Comparison of ENCODE assay signal across 8 cellular contexts in genomic region chr9:84271004-84271886, GRCh38.
A peak's percentile ranks its signal among the peaks of the same experiment; 100 is the strongest.
DNase-seq lines count a peak whose midpoint lies in the region; ATAC-seq and TF ChIP-seq lines count a peak whose summit lies in the region.

No MANE protein-coding gene starts in this region.

- H3K27me3 ChIP-seq in tibial artery: peaks cover 0 to 4% of the 10 kb centered on the region in 2 donors

- peaks cover 6 to 11% of the 10 kb centered on the region in 2 donors for H3K4me1 Mint-ChIP-seq in natural killer cell treated with Interleukin-12 subunit alpha and Interleukin-12 subunit beta and Interleukin-15 and Interleukin-18, amount 100 ng/mL, for 72 hours (ENCODE audit: low read depth in 2 of 2)

- H3K4me3 ChIP-seq in fibroblast of pulmonary artery (replicated peaks; ENCODE audit: low read depth, low read length): peak overlapping the region; percentile 51
- peak overlapping the region in 1 of 2 donors; percentile 38 for H3K4me3 ChIP-seq in tibial artery

- ATAC-seq in HG03064 (IDR thresholded peaks at IDR 0.05; ENCODE audit: low read depth, unreplicated experiment): peak; percentile 89
- ATAC-seq in natural killer cell treated with Interleukin-12 subunit alpha and Interleukin-12 subunit beta and Interleukin-15 and Interleukin-18, amount 100 ng/mL, for 72 hours: peak in 1 of 2 donors; percentile 75

- intact Hi-C loops in tibial artery (cut with DNase I; ENCODE audit: low total_unique reads): no loop called here

- H3K27me3 Mint-ChIP-seq in natural killer cell treated with Interleukin-12 subunit alpha and Interleukin-12 subunit beta and Interleukin-15 and Interleukin-18, amount 100 ng/mL, for 72 hours: peaks cover 17 to 35% of the 10 kb centered on the region in 2 donors

- H3K9me3 ChIP-seq in tibial artery: no peaks in the 10 kb centered on the region

- H3K36me3 Mint-ChIP-seq in natural killer cell treated with Interleukin-12 subunit alpha and Interleukin-12 subunit beta and Interleukin-15 and Interleukin-18, amount 100 ng/mL, for 72 hours: no peaks in the 10 kb centered on the region

- H3K27ac ChIP-seq in tibial artery: no peak overlapping the region

- no peak for TF ChIP-seq CTCF in fibroblast of pulmonary artery (IDR thresholded peaks at IDR 0.05; ENCODE audit: low read length, missing control alignments)
- TF ChIP-seq CTCF in tibial artery (IDR thresholded peaks at IDR 0.05): no peak

- no peaks in the 10 kb centered on the region for H3K4me1 ChIP-seq in tibial artery

- H3K36me3 ChIP-seq in tibial artery: no peaks in the 10 kb centered on the region

- DNase-seq in activated CD4-positive, alpha-beta T cell treated with anti-CD3 and anti-CD28 coated beads for 1 hour: peak; percentile 11
- DNase-seq in activated CD4-positive, alpha-beta T cell treated with anti-CD3 and anti-CD28 coated beads, Interleukin-2, amount 50 U/mL, for 1 hour: no peak
- peak; percentile 59 to 67 for DNase-seq in activated CD4-positive, alpha-beta T cell treated with anti-CD3 and anti-CD28 coated beads, Interleukin-2, amount 50 U/mL, for 48 hours
- DNase-seq in fibroblast of pulmonary artery (ENCODE audit: low read depth) (peak; percentile 81), tibial artery (peak; percentile 54 to 69), NCI-H2171 (lab: John Stamatoyannopoulos, UW) (no peak)
- DNase-seq in natural killer cell treated with Interleukin-12 subunit alpha and Interleukin-12 subunit beta and Interleukin-15 and Interleukin-18, amount 100 ng/mL, for 72 hours (ENCODE audit: low spot score): peak; percentile 63

- H3K9me3 Mint-ChIP-seq in natural killer cell treated with Interleukin-12 subunit alpha and Interleukin-12 subunit beta and Interleukin-15 and Interleukin-18, amount 100 ng/mL, for 72 hours: no peaks in the 10 kb centered on the region

- peak overlapping the region; percentile 49 for H3K4me3 Mint-ChIP-seq in natural killer cell treated with Interleukin-12 subunit alpha and Interleukin-12 subunit beta and Interleukin-15 and Interleukin-18, amount 100 ng/mL, for 72 hours

- H3K27ac Mint-ChIP-seq in natural killer cell treated with Interleukin-12 subunit alpha and Interleukin-12 subunit beta and Interleukin-15 and Interleukin-18, amount 100 ng/mL, for 72 hours: peak overlapping the region in 1 of 2 donors; percentile 80

Comparison
In these comparisons a context has a peak if more than half of its experiments do, and no peak if none do; other contexts are left out.
1. DNase-seq: peak in activated CD4-positive, alpha-beta T cell treated with anti-CD3 and anti-CD28 coated beads for 1 hour (single experiment), activated CD4-positive, alpha-beta T cell treated with anti-CD3 and anti-CD28 coated beads, Interleukin-2, amount 50 U/mL, for 48 hours (2 of 2), fibroblast of pulmonary artery (single experiment), natural killer cell treated with Interleukin-12 subunit alpha and Interleukin-12 subunit beta and Interleukin-15 and Interleukin-18, amount 100 ng/mL, for 72 hours (single experiment) and tibial artery (2 of 2); none in activated CD4-positive, alpha-beta T cell treated with anti-CD3 and anti-CD28 coated beads, Interleukin-2, amount 50 U/mL, for 1 hour (single experiment) and NCI-H2171 (single experiment).